In the genomic region with DNA sequence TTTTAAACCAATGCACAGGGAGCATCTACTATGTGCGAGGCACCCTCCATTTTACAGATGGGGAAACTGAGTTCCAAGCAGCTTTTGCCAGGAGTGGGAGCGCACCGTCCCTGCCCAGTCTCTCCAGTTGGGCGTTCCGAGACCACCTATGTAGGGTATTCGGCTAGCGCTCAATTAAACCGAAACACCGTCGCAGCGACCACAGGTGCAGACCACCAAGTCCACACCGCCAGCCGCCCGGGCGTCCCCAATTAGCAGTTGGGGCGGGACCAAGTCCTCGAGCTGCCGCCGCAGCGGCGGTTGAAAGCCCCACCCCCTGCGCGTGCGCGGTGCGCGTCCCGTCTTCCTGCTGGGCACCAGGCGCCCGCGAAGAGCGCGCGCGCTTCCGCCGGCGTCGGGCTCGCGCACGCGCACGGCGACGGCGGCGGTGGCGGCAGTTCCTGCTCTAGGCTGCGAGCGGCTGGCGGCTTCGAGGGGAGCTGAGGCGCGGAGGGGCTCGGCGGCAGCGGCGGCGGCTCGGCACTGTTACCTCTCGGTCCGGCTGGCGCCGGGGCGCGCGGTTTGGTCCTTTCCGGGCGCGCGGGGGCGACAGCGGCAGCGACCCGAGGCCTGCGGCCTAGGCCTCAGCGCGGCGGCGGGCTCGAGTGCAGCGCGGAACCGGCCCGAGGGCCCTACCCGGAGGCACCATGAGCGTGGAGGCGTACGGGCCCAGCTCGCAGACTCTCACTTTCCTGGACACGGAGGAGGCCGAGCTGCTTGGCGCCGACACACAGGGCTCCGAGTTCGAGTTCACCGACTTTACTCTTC, we compare ENCODE assay signal across 1 cellular context.
A peak's percentile ranks its signal among the peaks of the same experiment; 100 is the strongest.
TF ChIP-seq lines count a peak whose summit lies in the region.

A gene (plus strand): TSS at position 436 of the 807 bp plus-strand sequence. CDS start 251 bp downstream, at position 687.

TF ChIP-seq in HepG2, 621 proteins besides CTCF, POLR2A, EP300 and RAD21 (continued from another document and continues in another):
- TF ChIP-seq SRF (IDR thresholded peaks at IDR 0.05; ENCODE audit: low read depth, low read length), result no peak
- TF ChIP-seq NKX3-1 (CRISPR knock-in tag; IDR thresholded peaks at IDR 0.05), result no peak
- no peak for TF ChIP-seq ZNF251 (CRISPR knock-in tag; IDR thresholded peaks at IDR 0.05)
- no peak; the same call in 1 of the 2 replicates for TF ChIP-seq ZNF564 (CRISPR knock-in tag; IDR thresholded peaks at IDR 0.05)
- no peak for TF ChIP-seq THYN1 (CRISPR knock-in tag; IDR thresholded peaks at IDR 0.05; ENCODE audit: borderline replicate concordance, low read depth)
- peak; percentile 75; the same call in 1 of the 2 replicates for TF ChIP-seq IRX3 (CRISPR knock-in tag; IDR thresholded peaks at IDR 0.05; ENCODE audit: borderline replicate concordance, low read depth)
- TF ChIP-seq, protein P1, sequence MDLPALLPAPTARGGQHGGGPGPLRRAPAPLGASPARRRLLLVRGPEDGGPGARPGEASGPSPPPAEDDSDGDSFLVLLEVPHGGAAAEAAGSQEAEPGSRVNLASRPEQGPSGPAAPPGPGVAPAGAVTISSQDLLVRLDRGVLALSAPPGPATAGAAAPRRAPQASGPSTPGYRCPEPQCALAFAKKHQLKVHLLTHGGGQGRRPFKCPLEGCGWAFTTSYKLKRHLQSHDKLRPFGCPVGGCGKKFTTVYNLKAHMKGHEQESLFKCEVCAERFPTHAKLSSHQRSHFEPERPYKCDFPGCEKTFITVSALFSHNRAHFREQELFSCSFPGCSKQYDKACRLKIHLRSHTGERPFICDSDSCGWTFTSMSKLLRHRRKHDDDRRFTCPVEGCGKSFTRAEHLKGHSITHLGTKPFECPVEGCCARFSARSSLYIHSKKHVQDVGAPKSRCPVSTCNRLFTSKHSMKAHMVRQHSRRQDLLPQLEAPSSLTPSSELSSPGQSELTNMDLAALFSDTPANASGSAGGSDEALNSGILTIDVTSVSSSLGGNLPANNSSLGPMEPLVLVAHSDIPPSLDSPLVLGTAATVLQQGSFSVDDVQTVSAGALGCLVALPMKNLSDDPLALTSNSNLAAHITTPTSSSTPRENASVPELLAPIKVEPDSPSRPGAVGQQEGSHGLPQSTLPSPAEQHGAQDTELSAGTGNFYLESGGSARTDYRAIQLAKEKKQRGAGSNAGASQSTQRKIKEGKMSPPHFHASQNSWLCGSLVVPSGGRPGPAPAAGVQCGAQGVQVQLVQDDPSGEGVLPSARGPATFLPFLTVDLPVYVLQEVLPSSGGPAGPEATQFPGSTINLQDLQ (CRISPR knock-in tag; IDR thresholded peaks at IDR 0.05), result peak; percentile 78; the same call in 1 of the 2 replicates
- no peak for TF ChIP-seq TBL1XR1 (IDR thresholded peaks at IDR 0.05; ENCODE audit: borderline replicate concordance, low read length, partially characterized antibody)
- peak; percentile 39; the same call in 1 of the 2 replicates for TF ChIP-seq SAFB2 (CRISPR knock-in tag; IDR thresholded peaks at IDR 0.05; ENCODE audit: borderline replicate concordance, low read depth)
- peak; percentile 75; the same call in 1 of the 2 replicates for TF ChIP-seq MAF1 (CRISPR knock-in tag; IDR thresholded peaks at IDR 0.05; ENCODE audit: borderline replicate concordance)
- no peak for TF ChIP-seq ZNF432 (CRISPR knock-in tag; IDR thresholded peaks at IDR 0.05; ENCODE audit: borderline replicate concordance)
- no peak for TF ChIP-seq ZNF12 (CRISPR knock-in tag; IDR thresholded peaks at IDR 0.05)
- TF ChIP-seq RELA (CRISPR knock-in tag; IDR thresholded peaks at IDR 0.05), result no peak
- TF ChIP-seq, protein P2, sequence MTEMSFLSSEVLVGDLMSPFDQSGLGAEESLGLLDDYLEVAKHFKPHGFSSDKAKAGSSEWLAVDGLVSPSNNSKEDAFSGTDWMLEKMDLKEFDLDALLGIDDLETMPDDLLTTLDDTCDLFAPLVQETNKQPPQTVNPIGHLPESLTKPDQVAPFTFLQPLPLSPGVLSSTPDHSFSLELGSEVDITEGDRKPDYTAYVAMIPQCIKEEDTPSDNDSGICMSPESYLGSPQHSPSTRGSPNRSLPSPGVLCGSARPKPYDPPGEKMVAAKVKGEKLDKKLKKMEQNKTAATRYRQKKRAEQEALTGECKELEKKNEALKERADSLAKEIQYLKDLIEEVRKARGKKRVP (CRISPR knock-in tag; IDR thresholded peaks at IDR 0.05), result no peak
- TF ChIP-seq ZNF556 (CRISPR knock-in tag; IDR thresholded peaks at IDR 0.05; ENCODE audit: borderline replicate concordance), result no peak
- 0 out of 2 replicates have a peak, but pooled peaks have one; percentile 10 for TF ChIP-seq REL (CRISPR knock-in tag; conservative IDR thresholded peaks at IDR 0.05)
- no peak for TF ChIP-seq MED13 (CRISPR knock-in tag; IDR thresholded peaks at IDR 0.05)
- TF ChIP-seq ZNF20 (CRISPR knock-in tag; IDR thresholded peaks at IDR 0.05), result no peak
- TF ChIP-seq, protein P3, sequence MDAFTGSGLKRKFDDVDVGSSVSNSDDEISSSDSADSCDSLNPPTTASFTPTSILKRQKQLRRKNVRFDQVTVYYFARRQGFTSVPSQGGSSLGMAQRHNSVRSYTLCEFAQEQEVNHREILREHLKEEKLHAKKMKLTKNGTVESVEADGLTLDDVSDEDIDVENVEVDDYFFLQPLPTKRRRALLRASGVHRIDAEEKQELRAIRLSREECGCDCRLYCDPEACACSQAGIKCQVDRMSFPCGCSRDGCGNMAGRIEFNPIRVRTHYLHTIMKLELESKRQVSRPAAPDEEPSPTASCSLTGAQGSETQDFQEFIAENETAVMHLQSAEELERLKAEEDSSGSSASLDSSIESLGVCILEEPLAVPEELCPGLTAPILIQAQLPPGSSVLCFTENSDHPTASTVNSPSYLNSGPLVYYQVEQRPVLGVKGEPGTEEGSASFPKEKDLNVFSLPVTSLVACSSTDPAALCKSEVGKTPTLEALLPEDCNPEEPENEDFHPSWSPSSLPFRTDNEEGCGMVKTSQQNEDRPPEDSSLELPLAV (CRISPR knock-in tag; conservative IDR thresholded peaks at IDR 0.05; ENCODE audit: low read depth), result no peak
- TF ChIP-seq, protein P4, sequence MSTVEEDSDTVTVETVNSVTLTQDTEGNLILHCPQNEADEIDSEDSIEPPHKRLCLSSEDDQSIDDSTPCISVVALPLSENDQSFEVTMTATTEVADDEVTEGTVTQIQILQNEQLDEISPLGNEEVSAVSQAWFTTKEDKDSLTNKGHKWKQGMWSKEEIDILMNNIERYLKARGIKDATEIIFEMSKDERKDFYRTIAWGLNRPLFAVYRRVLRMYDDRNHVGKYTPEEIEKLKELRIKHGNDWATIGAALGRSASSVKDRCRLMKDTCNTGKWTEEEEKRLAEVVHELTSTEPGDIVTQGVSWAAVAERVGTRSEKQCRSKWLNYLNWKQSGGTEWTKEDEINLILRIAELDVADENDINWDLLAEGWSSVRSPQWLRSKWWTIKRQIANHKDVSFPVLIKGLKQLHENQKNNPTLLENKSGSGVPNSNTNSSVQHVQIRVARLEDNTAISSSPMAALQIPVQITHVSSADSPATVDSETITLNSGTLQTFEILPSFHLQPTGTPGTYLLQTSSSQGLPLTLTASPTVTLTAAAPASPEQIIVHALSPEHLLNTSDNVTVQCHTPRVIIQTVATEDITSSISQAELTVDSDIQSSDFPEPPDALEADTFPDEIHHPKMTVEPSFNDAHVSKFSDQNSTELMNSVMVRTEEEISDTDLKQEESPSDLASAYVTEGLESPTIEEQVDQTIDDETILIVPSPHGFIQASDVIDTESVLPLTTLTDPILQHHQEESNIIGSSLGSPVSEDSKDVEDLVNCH (CRISPR knock-in tag; IDR thresholded peaks at IDR 0.05), result no peak
- TF ChIP-seq RFXAP (CRISPR knock-in tag; IDR thresholded peaks at IDR 0.05; ENCODE audit: borderline replicate concordance), result 0 out of 2 replicates have a peak, but pooled peaks have one; percentile 37
- peak; percentile 9; the same call in 1 of the 2 replicates for TF ChIP-seq SRY (CRISPR knock-in tag; IDR thresholded peaks at IDR 0.05)
- peak; percentile 81 for TF ChIP-seq ASH2L (IDR thresholded peaks at IDR 0.05; ENCODE audit: insufficient read length, low read depth, low read length)
- no peak for TF ChIP-seq ZNF605 (CRISPR knock-in tag; IDR thresholded peaks at IDR 0.05)
- TF ChIP-seq, protein P5, sequence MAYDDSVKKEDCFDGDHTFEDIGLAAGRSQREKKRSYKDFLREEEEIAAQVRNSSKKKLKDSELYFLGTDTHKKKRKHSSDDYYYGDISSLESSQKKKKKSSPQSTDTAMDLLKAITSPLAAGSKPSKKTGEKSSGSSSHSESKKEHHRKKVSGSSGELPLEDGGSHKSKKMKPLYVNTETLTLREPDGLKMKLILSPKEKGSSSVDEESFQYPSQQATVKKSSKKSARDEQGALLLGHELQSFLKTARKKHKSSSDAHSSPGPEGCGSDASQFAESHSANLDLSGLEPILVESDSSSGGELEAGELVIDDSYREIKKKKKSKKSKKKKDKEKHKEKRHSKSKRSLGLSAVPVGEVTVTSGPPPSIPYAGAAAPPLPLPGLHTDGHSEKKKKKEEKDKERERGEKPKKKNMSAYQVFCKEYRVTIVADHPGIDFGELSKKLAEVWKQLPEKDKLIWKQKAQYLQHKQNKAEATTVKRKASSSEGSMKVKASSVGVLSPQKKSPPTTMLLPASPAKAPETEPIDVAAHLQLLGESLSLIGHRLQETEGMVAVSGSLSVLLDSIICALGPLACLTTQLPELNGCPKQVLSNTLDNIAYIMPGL (CRISPR knock-in tag; IDR thresholded peaks at IDR 0.05; ENCODE audit: borderline replicate concordance in 1 of 2, low read depth in 1 of 2), result peak in 1 of 2 experiments; percentile 43; a peak in 3 of 4 replicates
- TF ChIP-seq, protein P6, sequence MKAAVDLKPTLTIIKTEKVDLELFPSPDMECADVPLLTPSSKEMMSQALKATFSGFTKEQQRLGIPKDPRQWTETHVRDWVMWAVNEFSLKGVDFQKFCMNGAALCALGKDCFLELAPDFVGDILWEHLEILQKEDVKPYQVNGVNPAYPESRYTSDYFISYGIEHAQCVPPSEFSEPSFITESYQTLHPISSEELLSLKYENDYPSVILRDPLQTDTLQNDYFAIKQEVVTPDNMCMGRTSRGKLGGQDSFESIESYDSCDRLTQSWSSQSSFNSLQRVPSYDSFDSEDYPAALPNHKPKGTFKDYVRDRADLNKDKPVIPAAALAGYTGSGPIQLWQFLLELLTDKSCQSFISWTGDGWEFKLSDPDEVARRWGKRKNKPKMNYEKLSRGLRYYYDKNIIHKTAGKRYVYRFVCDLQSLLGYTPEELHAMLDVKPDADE (CRISPR knock-in tag; IDR thresholded peaks at IDR 0.05), result no peak
- TF ChIP-seq, protein P7, sequence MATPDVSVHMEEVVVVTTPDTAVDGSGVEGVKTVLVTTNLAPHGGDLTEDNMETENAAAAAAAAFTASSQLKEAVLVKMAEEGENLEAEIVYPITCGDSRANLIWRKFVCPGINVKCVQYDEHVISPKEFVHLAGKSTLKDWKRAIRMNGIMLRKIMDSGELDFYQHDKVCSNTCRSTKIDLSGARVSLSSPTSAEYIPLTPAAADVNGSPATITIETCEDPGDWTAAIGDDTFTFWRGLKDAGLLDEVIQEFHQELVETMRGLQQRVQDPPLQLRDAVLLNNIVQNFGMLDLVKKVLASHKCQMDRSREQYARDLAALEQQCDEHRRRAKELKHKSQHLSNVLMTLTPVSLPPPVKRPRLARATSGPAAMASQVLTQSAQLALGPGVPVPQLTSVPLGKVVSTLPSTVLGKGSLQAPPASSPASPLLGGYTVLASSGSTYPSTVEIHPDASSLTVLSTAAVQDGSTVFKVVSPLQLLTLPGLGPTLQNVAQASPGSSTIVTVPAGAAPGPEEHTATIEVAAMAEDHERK (CRISPR knock-in tag; IDR thresholded peaks at IDR 0.05; ENCODE audit: low read depth), result peak; percentile 74
- no peak for TF ChIP-seq ATM (IDR thresholded peaks at IDR 0.05; ENCODE audit: borderline replicate concordance)
- no peak for TF ChIP-seq ZNF34 (CRISPR knock-in tag; IDR thresholded peaks at IDR 0.05; ENCODE audit: borderline replicate concordance)
- TF ChIP-seq, protein P8, sequence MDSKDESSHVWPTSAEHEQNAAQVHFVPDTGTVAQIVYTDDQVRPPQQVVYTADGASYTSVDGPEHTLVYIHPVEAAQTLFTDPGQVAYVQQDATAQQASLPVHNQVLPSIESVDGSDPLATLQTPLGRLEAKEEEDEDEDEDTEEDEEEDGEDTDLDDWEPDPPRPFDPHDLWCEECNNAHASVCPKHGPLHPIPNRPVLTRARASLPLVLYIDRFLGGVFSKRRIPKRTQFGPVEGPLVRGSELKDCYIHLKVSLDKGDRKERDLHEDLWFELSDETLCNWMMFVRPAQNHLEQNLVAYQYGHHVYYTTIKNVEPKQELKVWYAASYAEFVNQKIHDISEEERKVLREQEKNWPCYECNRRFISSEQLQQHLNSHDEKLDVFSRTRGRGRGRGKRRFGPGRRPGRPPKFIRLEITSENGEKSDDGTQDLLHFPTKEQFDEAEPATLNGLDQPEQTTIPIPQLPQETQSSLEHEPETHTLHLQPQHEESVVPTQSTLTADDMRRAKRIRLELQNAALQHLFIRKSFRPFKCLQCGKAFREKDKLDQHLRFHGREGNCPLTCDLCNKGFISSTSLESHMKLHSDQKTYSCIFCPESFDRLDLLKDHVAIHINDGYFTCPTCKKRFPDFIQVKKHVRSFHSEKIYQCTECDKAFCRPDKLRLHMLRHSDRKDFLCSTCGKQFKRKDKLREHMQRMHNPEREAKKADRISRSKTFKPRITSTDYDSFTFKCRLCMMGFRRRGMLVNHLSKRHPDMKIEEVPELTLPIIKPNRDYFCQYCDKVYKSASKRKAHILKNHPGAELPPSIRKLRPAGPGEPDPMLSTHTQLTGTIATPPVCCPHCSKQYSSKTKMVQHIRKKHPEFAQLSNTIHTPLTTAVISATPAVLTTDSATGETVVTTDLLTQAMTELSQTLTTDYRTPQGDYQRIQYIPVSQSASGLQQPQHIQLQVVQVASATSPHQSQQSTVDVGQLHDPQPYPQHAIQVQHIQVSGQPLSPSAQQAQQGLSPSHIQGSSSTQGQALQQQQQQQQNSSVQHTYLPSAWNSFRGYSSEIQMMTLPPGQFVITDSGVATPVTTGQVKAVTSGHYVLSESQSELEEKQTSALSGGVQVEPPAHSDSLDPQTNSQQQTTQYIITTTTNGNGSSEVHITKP (CRISPR knock-in tag; IDR thresholded peaks at IDR 0.05; ENCODE audit: low read depth), result no peak
- TF ChIP-seq MBD4 (IDR thresholded peaks at IDR 0.05; ENCODE audit: borderline replicate concordance, low read length), result no peak
- no peak for TF ChIP-seq HMG20A (CRISPR knock-in tag; IDR thresholded peaks at IDR 0.05; ENCODE audit: borderline replicate concordance)
- TF ChIP-seq HNRNPL (IDR thresholded peaks at IDR 0.05; ENCODE audit: low read depth, low read length), result no peak
- TF ChIP-seq ZNF572 (CRISPR knock-in tag; IDR thresholded peaks at IDR 0.05), result no peak
- peak; percentile 80; the same call in 1 of the 2 replicates for TF ChIP-seq MEIS2 (CRISPR knock-in tag; IDR thresholded peaks at IDR 0.05)
- TF ChIP-seq JUNB (CRISPR knock-in tag; IDR thresholded peaks at IDR 0.05; ENCODE audit: borderline replicate concordance), result no peak
- TF ChIP-seq, protein P9, sequence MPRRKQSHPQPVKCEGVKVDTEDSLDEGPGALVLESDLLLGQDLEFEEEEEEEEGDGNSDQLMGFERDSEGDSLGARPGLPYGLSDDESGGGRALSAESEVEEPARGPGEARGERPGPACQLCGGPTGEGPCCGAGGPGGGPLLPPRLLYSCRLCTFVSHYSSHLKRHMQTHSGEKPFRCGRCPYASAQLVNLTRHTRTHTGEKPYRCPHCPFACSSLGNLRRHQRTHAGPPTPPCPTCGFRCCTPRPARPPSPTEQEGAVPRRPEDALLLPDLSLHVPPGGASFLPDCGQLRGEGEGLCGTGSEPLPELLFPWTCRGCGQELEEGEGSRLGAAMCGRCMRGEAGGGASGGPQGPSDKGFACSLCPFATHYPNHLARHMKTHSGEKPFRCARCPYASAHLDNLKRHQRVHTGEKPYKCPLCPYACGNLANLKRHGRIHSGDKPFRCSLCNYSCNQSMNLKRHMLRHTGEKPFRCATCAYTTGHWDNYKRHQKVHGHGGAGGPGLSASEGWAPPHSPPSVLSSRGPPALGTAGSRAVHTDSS (CRISPR knock-in tag; conservative IDR thresholded peaks at IDR 0.05), result no peak
- no peak for TF ChIP-seq IRF2 (CRISPR knock-in tag; IDR thresholded peaks at IDR 0.05)
- TF ChIP-seq ZFP1 (CRISPR knock-in tag; IDR thresholded peaks at IDR 0.05), result no peak
